Comparison of ENCODE assay signal across 8 cellular contexts in the genomic region with DNA sequence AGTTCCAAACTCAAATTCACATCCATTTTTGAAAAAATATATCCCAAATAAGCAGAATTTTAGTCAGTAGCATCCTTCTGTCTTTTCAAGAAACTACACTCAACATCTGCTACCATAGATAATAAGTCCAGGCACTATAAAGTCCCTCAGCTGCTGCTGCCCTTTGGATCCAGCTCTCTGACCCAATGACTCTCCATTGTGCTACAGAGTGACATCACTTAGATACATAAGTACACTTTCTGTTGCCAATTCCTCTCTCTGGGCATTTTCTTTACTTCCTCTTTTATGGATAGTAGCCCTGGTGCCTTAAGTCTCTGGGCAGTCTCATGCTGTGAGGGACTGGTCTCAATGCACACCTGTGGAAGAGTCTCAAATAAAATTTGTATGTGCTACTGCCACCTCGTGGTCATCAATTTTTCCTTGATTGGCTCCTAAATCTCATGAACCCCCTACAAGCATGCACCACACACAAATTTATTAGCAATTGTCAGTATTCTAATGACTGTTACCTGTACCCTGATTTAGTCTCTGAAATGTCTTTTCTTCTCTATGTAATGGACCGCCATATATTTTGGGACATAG.
DNase-seq lines count a peak whose midpoint lies in the region; ATAC-seq, FAIRE-seq and TF ChIP-seq lines count a peak whose summit lies in the region.

No MANE protein-coding gene starts in this region.

- POLR2A ChIA-PET in SK-N-SH (lab: Yijun Ruan, JAX), result no interaction called here

- no peaks in the 10 kb centered on the region for H3K9me2 ChIP-seq in SK-N-SH

- H3K4me3 ChIP-seq in SK-N-SH (ENCODE audit: low read depth in 2 of 2, low read length in 1 of 2) (no peak overlapping the region; a peak in 1 of 4 replicates), keratinocyte (ENCODE audit: control insufficient read depth in 2 of 3, extremely low read depth in 1 of 3, insufficient read depth in 2 of 3, low read depth in 1 of 3, low read length in 3 of 3) (no peak overlapping the region)

- no peak overlapping the region for H2AFZ ChIP-seq in SK-N-SH (ENCODE audit: low read depth)
- no peak overlapping the region for H2AFZ ChIP-seq in keratinocyte (ENCODE audit: control insufficient read depth, low read length)

- H4K20me1 ChIP-seq in SK-N-SH (ENCODE audit: insufficient read depth), result no peaks in the 10 kb centered on the region
- no peaks in the 10 kb centered on the region for H4K20me1 ChIP-seq in keratinocyte (ENCODE audit: control insufficient read depth, extremely low read depth, insufficient read depth, low read length)

- H3K4me2 ChIP-seq in SK-N-SH, result no peak overlapping the region
- H3K4me2 ChIP-seq in keratinocyte (ENCODE audit: control insufficient read depth, extremely low read depth, insufficient read depth, low read depth, low read length), result no peak overlapping the region

- TF ChIP-seq RAD21 in SK-N-SH (IDR thresholded peaks at IDR 0.05; ENCODE audit: low read length), result peak; percentile 45

- no peaks in the 10 kb centered on the region for H3F3A ChIP-seq in SK-N-SH (replicated peaks; ENCODE audit: insufficient read depth)

- DNase-seq in DMS53 treated with DMSO at 0.1 percent for 48 hours (lab: John Stamatoyannopoulos, UW; ENCODE audit: unreplicated experiment) (peak; percentile 16), SK-N-SH (no peak), keratinocyte (ENCODE audit: low read depth, low spot score) (no peak), HuH-7 (ENCODE audit: low spot score) (no peak), foreskin melanocyte (no peak), cerebellum (ENCODE audit: low spot score) (no peak)

- H3K27me3 ChIP-seq in SK-N-SH (ENCODE audit: insufficient read depth) (no peaks in the 10 kb centered on the region), keratinocyte (ENCODE audit: control insufficient read depth, extremely low read depth, insufficient read depth, low read length) (no peaks in the 10 kb centered on the region)

- H3K4me1 ChIP-seq in SK-N-SH (ENCODE audit: control insufficient read depth in 1 of 2, insufficient read depth in 2 of 2, low read depth in 1 of 2, low read length in 1 of 2), result no peaks in the 10 kb centered on the region
- H3K4me1 ChIP-seq in keratinocyte (ENCODE audit: control insufficient read depth, extremely low read depth, insufficient read depth, low read length), result no peaks in the 10 kb centered on the region

- peak; percentile 55 for FAIRE-seq in keratinocyte (lab: Jason Lieb, UNC)

- TF ChIP-seq EP300 in SK-N-SH (IDR thresholded peaks at IDR 0.05; ENCODE audit: borderline replicate concordance in 1 of 2, low read depth in 1 of 2, low read length in 1 of 2), result no peak

- H3K9ac ChIP-seq in SK-N-SH (no peak overlapping the region), keratinocyte (ENCODE audit: control insufficient read depth, extremely low read depth, insufficient read depth, low read length) (no peak overlapping the region)

- 47% methylated on average over 2 of the region's 2 CpGs for WGBS in SK-N-SH (ENCODE audit: low lambda C conversion rate)

- dilution Hi-C loops in keratinocyte (cut with MboI; ENCODE audit: extremely low pct_ligation_motif_present, low sequenced_read_pairs), result no loop called here

- CTCF ChIA-PET in SK-N-SH (lab: Yijun Ruan, JAX), result interaction anchor here (1.2 to 1.6 kb wide), 2 partner anchors 12 to 14 kb away, joined by 3 to 10 read pairs; no protein-coding TSS in a partner anchor

- H3K27ac ChIP-seq in SK-N-SH (ENCODE audit: low read depth in 2 of 2, low read length in 1 of 2) (no peak overlapping the region), keratinocyte (ENCODE audit: control insufficient read depth, insufficient read depth, low read length) (no peak overlapping the region)

- H3K9me3 ChIP-seq in SK-N-SH (no peaks in the 10 kb centered on the region), keratinocyte (ENCODE audit: control insufficient read depth, low read depth, low read length) (no peaks in the 10 kb centered on the region)

- H3K79me2 ChIP-seq in SK-N-SH (ENCODE audit: insufficient read depth) (no peaks in the 10 kb centered on the region), keratinocyte (ENCODE audit: control insufficient read depth, insufficient read depth, low read length) (no peaks in the 10 kb centered on the region)

- no peaks in the 10 kb centered on the region for H3K9me1 ChIP-seq in keratinocyte (ENCODE audit: control insufficient read depth, extremely low read depth, insufficient read depth, low read length)

- ATAC-seq in GM19328 (IDR thresholded peaks at IDR 0.05; ENCODE audit: unreplicated experiment), result peak; percentile 79
- ATAC-seq in HG03432 (IDR thresholded peaks at IDR 0.05; ENCODE audit: unreplicated experiment), result peak; percentile 90

- no peaks in the 10 kb centered on the region for H3K36me3 ChIP-seq in SK-N-SH (replicated peaks in 1 of 2; ENCODE audit: control insufficient read depth in 1 of 2, insufficient read depth in 2 of 2, low read length in 1 of 2)
- H3K36me3 ChIP-seq in keratinocyte (ENCODE audit: control insufficient read depth in 2 of 2, extremely low read depth in 1 of 2, insufficient read depth in 2 of 2, low read length in 2 of 2), result no peaks in the 10 kb centered on the region

- TF ChIP-seq CTCF in SK-N-SH (IDR thresholded peaks at IDR 0.05), result peak; percentile 56
- peak in 2 of 3 experiments; percentile 25 to 35 for TF ChIP-seq CTCF in keratinocyte (optimal IDR thresholded peaks at IDR 0.05 in 1 of 3, IDR thresholded peaks at IDR 0.05 in 1 of 3, conservative IDR thresholded peaks at IDR 0.05 in 1 of 3; ENCODE audit: extremely low read depth in 1 of 3, insufficient read depth in 2 of 3, low read length in 3 of 3)

TF ChIP-seq in SK-N-SH, 30 proteins besides CTCF, POLR2A, EP300 and RAD21:
- TF ChIP-seq SMC3 (IDR thresholded peaks at IDR 0.05; ENCODE audit: low read depth, low read length) (0 out of 2 replicates have a peak, but pooled peaks have one; percentile 14), CHD2 (IDR thresholded peaks at IDR 0.05; ENCODE audit: low read length, partially characterized antibody) (no peak), RCOR1 (IDR thresholded peaks at IDR 0.05; ENCODE audit: low read length) (no peak)
- TF ChIP-seq, protein P1, sequence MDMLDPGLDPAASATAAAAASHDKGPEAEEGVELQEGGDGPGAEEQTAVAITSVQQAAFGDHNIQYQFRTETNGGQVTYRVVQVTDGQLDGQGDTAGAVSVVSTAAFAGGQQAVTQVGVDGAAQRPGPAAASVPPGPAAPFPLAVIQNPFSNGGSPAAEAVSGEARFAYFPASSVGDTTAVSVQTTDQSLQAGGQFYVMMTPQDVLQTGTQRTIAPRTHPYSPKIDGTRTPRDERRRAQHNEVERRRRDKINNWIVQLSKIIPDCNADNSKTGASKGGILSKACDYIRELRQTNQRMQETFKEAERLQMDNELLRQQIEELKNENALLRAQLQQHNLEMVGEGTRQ (IDR thresholded peaks at IDR 0.05; ENCODE audit: borderline replicate concordance, low read depth, low read length), result no peak
TF ChIP-seq in SK-N-SH: peak in this region for 1.
